Comparison of ENCODE assay signal across 8 cellular contexts in genomic region chr2:163155279-163155883, GRCh38.
DNase-seq lines count a peak whose midpoint lies in the region; ATAC-seq and TF ChIP-seq lines count a peak whose summit lies in the region.

No MANE protein-coding gene starts in this region.

- H3K9ac ChIP-seq in OCI-LY3 (ENCODE audit: low read length), result no peak overlapping the region

- H3K4me2 ChIP-seq in OCI-LY3 (ENCODE audit: low read length), result no peak overlapping the region

- TF ChIP-seq CTCF in OCI-LY3 (IDR thresholded peaks at IDR 0.05; ENCODE audit: low read depth, low read length) (peak; percentile 72), prostate gland (IDR thresholded peaks at IDR 0.05) (peak in 3 of 4 experiments; percentile 45 to 62 (median 59))

- H3K36me3 ChIP-seq in OCI-LY3 (replicated peaks; ENCODE audit: low read depth, low read length) (no peaks in the 10 kb centered on the region), prostate gland (no peaks in the 10 kb centered on the region)

- intact Hi-C loops in prostate gland (cut with DNase I), result no loop called here

- peak; percentile 43 for DNase-seq in EH (ENCODE audit: low read depth)
- peak; percentile 4 to 33 for DNase-seq in erythroblast (lab: John Stamatoyannopoulos, UW)
- no peak for DNase-seq in prostate gland (ENCODE audit: low spot score)
- no peak for DNase-seq in amniotic stem cell (lab: John Stamatoyannopoulos, UW)
- no peak for DNase-seq in COLO668 (lab: John Stamatoyannopoulos, UW; ENCODE audit: unreplicated experiment)

- H3K27ac ChIP-seq in OCI-LY3 (ENCODE audit: low read length) (no peak overlapping the region), prostate gland (no peak overlapping the region)

- ATAC-seq in GM21423 (IDR thresholded peaks at IDR 0.05; ENCODE audit: unreplicated experiment), result peak; percentile 80
- ATAC-seq in HG03565 (IDR thresholded peaks at IDR 0.05; ENCODE audit: unreplicated experiment), result peak; percentile 93

- H2AFZ ChIP-seq in OCI-LY3 (ENCODE audit: low read depth, low read length), result no peak overlapping the region

- no peaks in the 10 kb centered on the region for H3K79me2 ChIP-seq in OCI-LY3 (ENCODE audit: low read length)

- TF ChIP-seq POLR2A in erythroblast (IDR thresholded peaks at IDR 0.05; ENCODE audit: low read length), result no peak
- no peak for TF ChIP-seq POLR2A in prostate gland (IDR thresholded peaks at IDR 0.05)

- 25% methylated on average over 3 of the region's 3 CpGs for WGBS in prostate gland

- H3K27me3 ChIP-seq in OCI-LY3 (ENCODE audit: low read depth, low read length) (peaks cover 3% of the 10 kb centered on the region; the same call in 1 of the 2 replicates), prostate gland (replicated peaks; ENCODE audit: insufficient read depth) (no peaks in the 10 kb centered on the region)

- H3K4me1 ChIP-seq in OCI-LY3 (ENCODE audit: low read length) (no peaks in the 10 kb centered on the region), prostate gland (replicated peaks) (no peaks in the 10 kb centered on the region)

- H3K4me3 ChIP-seq in OCI-LY3 (ENCODE audit: low read length) (no peak overlapping the region), prostate gland (no peak overlapping the region)

- H3K9me3 ChIP-seq in OCI-LY3 (ENCODE audit: insufficient read depth, low read length) (no peaks in the 10 kb centered on the region), prostate gland (no peaks in the 10 kb centered on the region)

- no peaks in the 10 kb centered on the region for H4K20me1 ChIP-seq in OCI-LY3 (ENCODE audit: insufficient read depth, low read length)

Comparison
In these comparisons a context has a peak if more than half of its experiments do, and no peak if none do; other contexts are left out.
1. DNase-seq: peak in EH (single experiment) and erythroblast (2 of 2); none in prostate gland (single experiment), amniotic stem cell (single experiment) and COLO668 (single experiment).